7 cellular contexts compared by ENCODE assay signal in the genomic region with DNA sequence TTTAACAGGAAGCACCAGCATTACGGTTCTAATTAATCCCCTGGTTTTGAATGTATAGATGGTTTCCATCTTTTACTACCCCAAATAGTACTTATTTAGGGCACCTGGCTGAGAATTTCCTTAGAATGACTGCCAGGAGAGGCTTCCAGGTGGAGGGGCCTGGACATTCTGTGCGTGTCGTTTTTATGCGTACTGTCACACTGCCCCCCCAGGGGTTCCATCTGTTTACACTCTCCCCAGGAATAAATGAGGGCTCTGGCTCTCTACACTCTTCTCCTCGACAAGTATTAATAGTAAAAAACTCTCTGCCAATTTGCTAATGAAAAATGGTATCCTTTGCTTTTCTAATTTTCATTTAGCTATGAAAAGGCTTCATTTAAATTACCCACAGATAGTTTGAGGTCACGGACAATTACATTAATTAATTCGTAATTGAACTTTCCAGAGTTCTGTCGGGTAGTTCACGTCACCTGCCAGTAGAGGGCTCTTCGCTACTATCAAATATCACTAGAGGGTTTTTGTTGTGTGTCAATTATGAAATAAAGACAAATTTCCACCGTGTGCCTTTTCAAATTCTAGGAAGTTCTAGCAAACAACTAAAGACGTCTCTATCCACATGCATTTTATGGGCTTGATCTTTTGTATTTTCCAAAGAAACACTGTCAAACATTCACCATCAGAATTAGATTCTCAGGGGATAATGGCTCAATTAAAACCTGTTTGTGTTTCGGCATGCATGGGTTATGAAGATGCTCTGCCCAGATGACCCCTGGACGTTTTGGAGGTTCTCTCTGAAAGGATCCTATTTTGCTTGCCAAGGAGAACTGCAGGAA.
A peak's percentile ranks its signal among the peaks of the same experiment; 100 is the strongest.
DNase-seq lines count a peak whose midpoint lies in the region; ATAC-seq, FAIRE-seq and TF ChIP-seq lines count a peak whose summit lies in the region.

No MANE protein-coding gene starts in this region.

- H3K36me3 ChIP-seq in osteoblast (ENCODE audit: insufficient read depth, low read length), result no peaks in the 10 kb centered on the region

- H2AFZ ChIP-seq in osteoblast (ENCODE audit: low read length), result no peak overlapping the region

- DNase-seq in DMS79 treated with DMSO at 0.1 percent for 48 hours (lab: John Stamatoyannopoulos, UW), result peak; percentile 83
- peak; percentile 32 for DNase-seq in HTR-8/SVneo (ENCODE audit: insufficient read length, low spot score)
- DNase-seq in SK-MEL-5 (ENCODE audit: low read depth, low spot score), result peak; percentile 39
- DNase-seq in erythroblast (lab: John Stamatoyannopoulos, UW), result peak; percentile 12 to 40
- no peak for DNase-seq in osteoblast (ENCODE audit: insufficient read length, low spot score, missing footprints)
- no peak for DNase-seq in T-helper 9 cell

- no peaks in the 10 kb centered on the region for H3K79me2 ChIP-seq in osteoblast (ENCODE audit: insufficient read depth, low read length)

- no peaks in the 10 kb centered on the region for H3K9me3 ChIP-seq in osteoblast (ENCODE audit: low read depth, low read length)

- H3K27me3 ChIP-seq in osteoblast (ENCODE audit: insufficient read depth, low read length), result peaks cover 5% of the 10 kb centered on the region

- H3K4me3 ChIP-seq in osteoblast (ENCODE audit: insufficient read depth, low read length), result no peak overlapping the region

- no peak overlapping the region for H3K27ac ChIP-seq in osteoblast (ENCODE audit: low read depth, low read length)

- no peak for ATAC-seq in HG03457 (IDR thresholded peaks at IDR 0.05; ENCODE audit: unreplicated experiment)

- in situ Hi-C loops in SK-MEL-5 (cut with HindIII; ENCODE audit: low pct_unique_long_range_greater_than_20kb, low sequenced_read_pairs), result no loop called here

- TF ChIP-seq CTCF in osteoblast (IDR thresholded peaks at IDR 0.05; ENCODE audit: extremely low read depth, low read depth, low read length), result peak; percentile 86

- H4K20me1 ChIP-seq in osteoblast (ENCODE audit: insufficient read depth, low read length), result no peaks in the 10 kb centered on the region

- no peak for TF ChIP-seq POLR2A in erythroblast (IDR thresholded peaks at IDR 0.05; ENCODE audit: low read length)

- H3K4me1 ChIP-seq in osteoblast (ENCODE audit: insufficient read depth, low read length), result no peaks in the 10 kb centered on the region

- H3K4me2 ChIP-seq in osteoblast (ENCODE audit: insufficient read depth, low read length), result no peak overlapping the region

- no peak for FAIRE-seq in HTR-8/SVneo (lab: Jason Lieb, UNC)

Comparison
In these comparisons a context has a peak if more than half of its experiments do, and no peak if none do; other contexts are left out.
1. DNase-seq: peak in DMS79 treated with DMSO at 0.1 percent for 48 hours (single experiment), HTR-8/SVneo (single experiment), SK-MEL-5 (single experiment) and erythroblast (2 of 2); none in osteoblast (single experiment) and T-helper 9 cell (single experiment).